Comparison of ENCODE assay signal across 9 cellular contexts in the genomic region with DNA sequence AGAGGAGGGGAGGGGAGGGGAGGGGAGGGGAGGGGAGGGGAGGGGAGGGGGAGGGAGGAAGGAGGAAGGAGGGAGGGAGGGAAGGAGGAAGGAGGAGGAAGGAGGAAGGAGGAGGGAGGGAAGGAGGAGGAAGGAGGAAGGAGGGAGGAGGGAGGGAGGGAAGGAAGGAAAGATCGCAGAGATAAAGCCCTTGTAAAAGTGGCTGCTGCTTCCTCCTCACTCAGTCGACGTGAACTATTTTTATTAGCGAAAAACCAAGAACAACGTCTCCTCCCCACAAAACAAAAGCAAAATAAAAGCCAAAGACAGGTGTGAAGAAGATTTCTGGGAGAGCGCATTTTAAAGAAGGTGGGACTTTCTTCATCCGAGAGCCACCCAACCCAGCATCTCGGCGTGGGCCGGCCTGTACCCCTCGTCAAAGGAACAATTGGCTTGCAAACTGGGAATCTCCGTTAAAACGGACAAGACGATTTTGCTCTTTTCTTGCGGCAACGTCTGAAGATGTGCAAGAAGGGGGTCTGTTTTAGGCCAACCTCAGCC. TPM values are rescaled to one million over a fixed set of nuclear protein-coding genes. Genes with fewer than 3 reads are reported as not detected.
DNase-seq lines count a peak whose midpoint lies in the region; ATAC-seq and TF ChIP-seq lines count a peak whose summit lies in the region.
"Had no signal": no experiment of that assay in that cellular context is flagged by ENCODE, and none has a peak within 500 bp of the region (broad histone marks: within the 10 kb centered on the region; RNA-seq: fewer than 3 reads in every experiment).

No MANE protein-coding gene starts in this region.

- H2AK5ac ChIP-seq in trophoblast cell (ENCODE audit: low read length) = no peak overlapping the region

- H3K9me3 ChIP-seq in heart left ventricle = no peaks in the 10 kb centered on the region
- no peaks in the 10 kb centered on the region for H3K9me3 ChIP-seq in left lung
- H3K9me3 ChIP-seq in trophoblast cell (ENCODE audit: insufficient read depth, low read depth, low read length) = peaks cover 4% of the 10 kb centered on the region
- H3K9me3 ChIP-seq: ascending aorta had no signal

- H3K79me1 ChIP-seq in trophoblast cell (ENCODE audit: low read length) = no peaks in the 10 kb centered on the region

- H3K27ac ChIP-seq in heart left ventricle (peak overlapping the region in 11 of 12 donors; percentile 33 to 89 (median 73)), left lung (peak overlapping the region in 1 of 2 donors; percentile 45), trophoblast cell (ENCODE audit: low read depth, low read length) (no peak overlapping the region)
- H3K27ac ChIP-seq: ascending aorta had no signal

- H3K27ac Mint-ChIP-seq in activated T-helper 1 cell treated with anti-CD3 and anti-CD28 coated beads, Interleukin-12 subunit alpha, Interleukin-12 subunit beta, Interleukin-2, Interleukin-4 antibody, amounts not matched to agents 30 ng/mL and 10 ng/mL and 1 ng/mL, durations not matched to agents 14 hours and 24 hours and 36 hours = peak overlapping the region; percentile 59
- H3K27ac Mint-ChIP-seq in stimulated activated memory B cell treated with anti-CD40 and anti-IgM and Interleukin-4, amounts not matched to agents 10 μg/mL and 1 μg/mL and 100 μg/mL, for 72 hours = peak overlapping the region; percentile 96

- no peak overlapping the region for H3K4me2 ChIP-seq in trophoblast cell (ENCODE audit: low read length)

- no peak overlapping the region for H2BK5ac ChIP-seq in trophoblast cell (ENCODE audit: low read depth, low read length, poor library complexity)

- intact Hi-C loops in heart left ventricle (cut with DNase I) = no loop called here
- intact Hi-C loops in Right ventricle myocardium superior (cut with DNase I) = no loop called here
- intact Hi-C loops in activated T-helper 1 cell treated with anti-CD3 and anti-CD28 coated beads, Interleukin-12 subunit alpha, Interleukin-12 subunit beta, Interleukin-2, Interleukin-4 antibody, amounts not matched to agents 30 ng/mL and 10 ng/mL and 1 ng/mL, durations not matched to agents 14 hours and 24 hours and 36 hours (cut with micrococcal nuclease) = loop anchor here (5.0 kb wide), 1 partner anchor 41 kb away; a partner anchor contains a TSS
- intact Hi-C loops in left lung (cut with DNase I) = no loop called here

- H3K4me1 Mint-ChIP-seq in activated T-helper 1 cell treated with anti-CD3 and anti-CD28 coated beads, Interleukin-12 subunit alpha, Interleukin-12 subunit beta, Interleukin-2, Interleukin-4 antibody, amounts not matched to agents 30 ng/mL and 10 ng/mL and 1 ng/mL, durations not matched to agents 14 hours and 24 hours and 36 hours (ENCODE audit: low read depth) = peaks cover 23% of the 10 kb centered on the region
- peaks cover 68% of the 10 kb centered on the region for H3K4me1 Mint-ChIP-seq in stimulated activated memory B cell treated with anti-CD40 and anti-IgM and Interleukin-4, amounts not matched to agents 10 μg/mL and 1 μg/mL and 100 μg/mL, for 72 hours

- H3K4me3 Mint-ChIP-seq in activated T-helper 1 cell treated with anti-CD3 and anti-CD28 coated beads, Interleukin-12 subunit alpha, Interleukin-12 subunit beta, Interleukin-2, Interleukin-4 antibody, amounts not matched to agents 30 ng/mL and 10 ng/mL and 1 ng/mL, durations not matched to agents 14 hours and 24 hours and 36 hours = no peak overlapping the region
- peak overlapping the region; percentile 92 for H3K4me3 Mint-ChIP-seq in stimulated activated memory B cell treated with anti-CD40 and anti-IgM and Interleukin-4, amounts not matched to agents 10 μg/mL and 1 μg/mL and 100 μg/mL, for 72 hours

- no peaks in the 10 kb centered on the region for H3K79me2 ChIP-seq in trophoblast cell (ENCODE audit: control insufficient read depth, insufficient read depth, low read length, poor library complexity)

- H3K23ac ChIP-seq in trophoblast cell (ENCODE audit: low read length) = no peak overlapping the region

- H4K12ac ChIP-seq in trophoblast cell (ENCODE audit: low read depth, low read length) = no peak overlapping the region

- H4K8ac ChIP-seq in trophoblast cell (ENCODE audit: low read depth, low read length) = no peak overlapping the region

- no peaks in the 10 kb centered on the region for H3K27me3 Mint-ChIP-seq in activated T-helper 1 cell treated with anti-CD3 and anti-CD28 coated beads, Interleukin-12 subunit alpha, Interleukin-12 subunit beta, Interleukin-2, Interleukin-4 antibody, amounts not matched to agents 30 ng/mL and 10 ng/mL and 1 ng/mL, durations not matched to agents 14 hours and 24 hours and 36 hours (ENCODE audit: insufficient read depth)
- H3K27me3 Mint-ChIP-seq in stimulated activated memory B cell treated with anti-CD40 and anti-IgM and Interleukin-4, amounts not matched to agents 10 μg/mL and 1 μg/mL and 100 μg/mL, for 72 hours = no peaks in the 10 kb centered on the region

- no peak overlapping the region for H2BK12ac ChIP-seq in trophoblast cell (ENCODE audit: low read length)

- TF ChIP-seq CTCF in heart left ventricle (IDR thresholded peaks at IDR 0.05) (no peak), left lung (IDR thresholded peaks at IDR 0.05) (no peak)

- H3K14ac ChIP-seq in trophoblast cell (ENCODE audit: low read length) = no peak overlapping the region

- 20 to 24% (median 21%) methylated on average over 16 of the region's 16 CpGs for WGBS in heart left ventricle, 4 donors
- no CpG with 5 or more reads among the region's 16 CpGs for WGBS in trophoblast cell (ENCODE audit: extremely low coverage, insufficient coverage, insufficient read length)

- no peak overlapping the region for H2BK120ac ChIP-seq in trophoblast cell (ENCODE audit: insufficient read depth, low read length, poor library complexity)

- H3K27me3 ChIP-seq in heart left ventricle = no peaks in the 10 kb centered on the region
- no peaks in the 10 kb centered on the region for H3K27me3 ChIP-seq in left lung
- peaks cover 4% of the 10 kb centered on the region for H3K27me3 ChIP-seq in trophoblast cell (ENCODE audit: insufficient read depth, low read length)
- H3K27me3 ChIP-seq: ascending aorta had no signal

- no peak overlapping the region for H3K4ac ChIP-seq in trophoblast cell (ENCODE audit: low read depth, low read length)

- DNase-seq in heart left ventricle (no peak), Right ventricle myocardium superior (no peak), left lung (no peak), trophoblast cell (no peak)
- DNase-seq in activated T-helper 1 cell treated with anti-CD3 and anti-CD28 coated beads, Interleukin-12 subunit alpha, Interleukin-12 subunit beta, Interleukin-2, Interleukin-4 antibody, amounts not matched to agents 30 ng/mL and 10 ng/mL and 1 ng/mL, durations not matched to agents 14 hours and 24 hours and 36 hours (ENCODE audit: low spot score) = no peak

- H3K36me3 ChIP-seq in heart left ventricle = no peaks in the 10 kb centered on the region
- H3K36me3 ChIP-seq in left lung = no peaks in the 10 kb centered on the region
- H3K36me3 ChIP-seq in trophoblast cell (ENCODE audit: control insufficient read depth in 1 of 2, insufficient read depth in 2 of 2, low read length in 2 of 2) = no peaks in the 10 kb centered on the region
- H3K36me3 ChIP-seq: ascending aorta had no signal

- no peak for TF ChIP-seq POLR2A in heart left ventricle (IDR thresholded peaks at IDR 0.05)

- H3K4me1 ChIP-seq in heart left ventricle (peaks cover 0 to 13% (median under 1%) of the 10 kb centered on the region in 12 donors), left lung (peaks cover 0 to 13% of the 10 kb centered on the region in 2 donors), trophoblast cell (ENCODE audit: control insufficient read depth in 1 of 2, insufficient read depth in 2 of 2, low read length in 2 of 2) (no peaks in the 10 kb centered on the region)
- H3K4me1 ChIP-seq: ascending aorta had no signal

- H3K4me3 ChIP-seq in heart left ventricle (peak overlapping the region in 8 of 12 donors; percentile 19 to 54 (median 48)), left lung (no peak overlapping the region), trophoblast cell (ENCODE audit: low read depth, low read length) (no peak overlapping the region)
- H3K4me3 ChIP-seq: ascending aorta had no signal

- H3K18ac ChIP-seq in trophoblast cell (ENCODE audit: low read length) = no peak overlapping the region

- peaks cover 6% of the 10 kb centered on the region for H3K9me3 Mint-ChIP-seq in activated T-helper 1 cell treated with anti-CD3 and anti-CD28 coated beads, Interleukin-12 subunit alpha, Interleukin-12 subunit beta, Interleukin-2, Interleukin-4 antibody, amounts not matched to agents 30 ng/mL and 10 ng/mL and 1 ng/mL, durations not matched to agents 14 hours and 24 hours and 36 hours
- H3K9me3 Mint-ChIP-seq in stimulated activated memory B cell treated with anti-CD40 and anti-IgM and Interleukin-4, amounts not matched to agents 10 μg/mL and 1 μg/mL and 100 μg/mL, for 72 hours = peaks cover 6% of the 10 kb centered on the region

- ATAC-seq in heart left ventricle = peak in 1 of 4 donors; percentile 33
- ATAC-seq in Right ventricle myocardium superior (ENCODE audit: poor library complexity) = no peak
- peak; percentile 15 for ATAC-seq in HG02938 (IDR thresholded peaks at IDR 0.05; ENCODE audit: unreplicated experiment)
- ATAC-seq in stimulated activated memory B cell treated with anti-CD40 and anti-IgM and Interleukin-4, amounts not matched to agents 10 μg/mL and 1 μg/mL and 100 μg/mL, for 72 hours = peak; percentile 7
- ATAC-seq in HG02623 (IDR thresholded peaks at IDR 0.05; ENCODE audit: unreplicated experiment) = no peak
- no peak for ATAC-seq in left lung

- no peak overlapping the region for H3K9ac ChIP-seq in trophoblast cell (ENCODE audit: low read length)

- H2AFZ ChIP-seq in trophoblast cell (ENCODE audit: insufficient read depth, low read length, poor library complexity) = no peak overlapping the region

- H4K91ac ChIP-seq in trophoblast cell (ENCODE audit: low read depth, low read length) = no peak overlapping the region

- H3K36me3 Mint-ChIP-seq in activated T-helper 1 cell treated with anti-CD3 and anti-CD28 coated beads, Interleukin-12 subunit alpha, Interleukin-12 subunit beta, Interleukin-2, Interleukin-4 antibody, amounts not matched to agents 30 ng/mL and 10 ng/mL and 1 ng/mL, durations not matched to agents 14 hours and 24 hours and 36 hours (ENCODE audit: low read depth) = peaks cover 27% of the 10 kb centered on the region
- H3K36me3 Mint-ChIP-seq in stimulated activated memory B cell treated with anti-CD40 and anti-IgM and Interleukin-4, amounts not matched to agents 10 μg/mL and 1 μg/mL and 100 μg/mL, for 72 hours = peaks cover 52% of the 10 kb centered on the region

RNA-seq across cellular contexts. Expression of a gene that starts 40.7 kb away (rescaled TPM):
- total RNA-seq in heart left ventricle (10 to 100 TPM; 25.3 to 44.6 (median 29.1) TPM), Right ventricle myocardium superior (31.8 TPM), left lung (10 to 100 TPM; 18.6 to 19.6 TPM)
- polyA plus RNA-seq in heart left ventricle = 10 to 100 TPM; 20.2 to 42.3 TPM
- total RNA-seq in activated T-helper 1 cell treated with anti-CD3 and anti-CD28 coated beads, Interleukin-12 subunit alpha, Interleukin-12 subunit beta, Interleukin-2, Interleukin-4 antibody, amounts not matched to agents 30 ng/mL and 10 ng/mL and 1 ng/mL, durations not matched to agents 14 hours and 24 hours and 36 hours = 45.4 and 48.0 TPM in 2 replicates
- polyA plus RNA-seq in trophoblast cell (2013) = 25.0 and 26.2 TPM in 2 replicates

RNA-seq across cellular contexts. Expression of a gene that starts 43.6 kb away (rescaled TPM):
- total RNA-seq in heart left ventricle = 10 to 100 TPM in 1 of 9 donors, 1 to 10 TPM in 6, under 1 TPM in 2; 0.62 to 10.5 (median 2.3) TPM
- 1 to 10 TPM; 1.1 to 6.1 TPM for polyA plus RNA-seq in heart left ventricle
- total RNA-seq in Right ventricle myocardium superior = 1.6 TPM
- total RNA-seq in activated T-helper 1 cell treated with anti-CD3 and anti-CD28 coated beads, Interleukin-12 subunit alpha, Interleukin-12 subunit beta, Interleukin-2, Interleukin-4 antibody, amounts not matched to agents 30 ng/mL and 10 ng/mL and 1 ng/mL, durations not matched to agents 14 hours and 24 hours and 36 hours = 20.4 and 21.8 TPM in 2 replicates
- total RNA-seq in left lung = 1 to 10 TPM; 1.5 to 6.9 TPM
- not detected in 2 replicates for polyA plus RNA-seq in trophoblast cell (2013)

Comparison
In these comparisons a context has a peak if more than half of its experiments do, and no peak if none do; other contexts are left out.
1. ATAC-seq: peak in HG02938 (single experiment) and stimulated activated memory B cell treated with anti-CD40 and anti-IgM and Interleukin-4, amounts not matched to agents 10 μg/mL and 1 μg/mL and 100 μg/mL, for 72 hours (single experiment); none in Right ventricle myocardium superior (single experiment), HG02623 (single experiment) and left lung (single experiment).
2. H3K4me3 ChIP-seq: peak in heart left ventricle (8 of 12); none in left lung (0 of 2) and trophoblast cell (single experiment).